In the genomic region with DNA sequence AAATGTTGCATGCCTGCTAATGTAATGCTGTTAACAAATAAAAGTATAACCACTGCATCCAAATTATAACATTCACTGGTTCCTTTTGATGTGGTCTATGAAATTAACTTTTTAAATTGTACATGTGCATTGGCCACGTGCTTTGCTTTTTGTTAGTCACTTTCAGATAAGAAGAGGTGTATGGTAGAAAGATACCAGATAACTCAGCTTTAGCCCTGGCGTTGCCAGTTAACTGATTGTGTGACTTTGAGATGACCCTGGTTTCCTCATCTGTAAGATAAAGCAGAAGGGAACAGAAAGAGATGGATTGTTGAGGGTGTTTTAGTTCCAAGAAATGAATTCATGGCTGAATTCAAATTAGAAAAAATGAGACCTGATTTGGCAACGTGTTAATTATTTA, we compare ENCODE assay signal across 15 cellular contexts. TPM values are rescaled to one million over a fixed set of nuclear protein-coding genes. Genes with fewer than 3 reads are reported as not detected.
DNase-seq lines count a peak whose midpoint lies in the region; ATAC-seq, FAIRE-seq and TF ChIP-seq lines count a peak whose summit lies in the region.
"Had no signal": no experiment of that assay in that cellular context is flagged by ENCODE, and none has a peak within 500 bp of the region (broad histone marks: within the 10 kb centered on the region; RNA-seq: fewer than 3 reads in every experiment).

No MANE protein-coding gene starts in this region.

- H3K79me2 ChIP-seq in H9 (ENCODE audit: insufficient read depth, low read length) (no peaks in the 10 kb centered on the region), K562 (ENCODE audit: control insufficient read depth, insufficient read depth, low read length) (peaks cover 23% of the 10 kb centered on the region; the same call in 2 of the 3 replicates)

- H4K20me1 ChIP-seq in H9 (ENCODE audit: control insufficient read depth, insufficient read depth, insufficient read length) (no peaks in the 10 kb centered on the region), K562 (replicated peaks; ENCODE audit: control insufficient read depth, insufficient read depth, low read length) (no peaks in the 10 kb centered on the region)

- H4K91ac ChIP-seq in H9 (ENCODE audit: insufficient read length, low read depth, low read length), result no peak overlapping the region

- H3K27ac ChIP-seq in H9 (ENCODE audit: insufficient read length, low read depth, low read length), result no peak overlapping the region
- peak overlapping the region; percentile 89; the same call in 2 of the 3 replicates for H3K27ac ChIP-seq in K562 (ENCODE audit: extremely low read depth, low read depth, low read length)
- H3K27ac ChIP-seq: KMS-11, RWPE1, SJCRH30 had no signal

- TF ChIP-seq CTCF in H9 (conservative IDR thresholded peaks at IDR 0.05) (no peak), K562 (IDR thresholded peaks at IDR 0.05 in 2 of 3, conservative IDR thresholded peaks at IDR 0.05 in 1 of 3; ENCODE audit: insufficient read depth in 2 of 3, low read depth in 1 of 3, low read length in 3 of 3) (no peak)

- no peaks in the 10 kb centered on the region for H3K9me3 ChIP-seq in H9 (ENCODE audit: control insufficient read depth, low read depth, low read length)
- H3K9me3 ChIP-seq in K562 (replicated peaks; ENCODE audit: control insufficient read depth, insufficient read depth, low read depth, low read length), result no peaks in the 10 kb centered on the region
- H3K9me3 ChIP-seq: BE2C, SJCRH30 had no signal

- H2AK5ac ChIP-seq in H9 (ENCODE audit: insufficient read length, low read length), result no peak overlapping the region

- H4K5ac ChIP-seq in H9 (ENCODE audit: insufficient read length, low read depth, low read length), result no peak overlapping the region

- no peak overlapping the region for H3K14ac ChIP-seq in H9 (ENCODE audit: insufficient read depth, low read length)

- H3K27ac Mint-ChIP-seq in H9, result no peak overlapping the region
- H3K27ac Mint-ChIP-seq in natural killer cell treated with Interleukin-12 subunit alpha and Interleukin-12 subunit beta and Interleukin-15 and Interleukin-18, amount 100 ng/mL, for 72 hours, result peak overlapping the region; percentile 89 to 94

- no peak overlapping the region for H2BK15ac ChIP-seq in H9 (ENCODE audit: low read depth, low read length)

- H2BK20ac ChIP-seq in H9 (ENCODE audit: low read depth, low read length, poor library complexity, severe bottlenecking), result no peak overlapping the region

- TF ChIP-seq RAD21 in K562 (CRISPR knock-in tag; conservative IDR thresholded peaks at IDR 0.05 in 1 of 2, IDR thresholded peaks at IDR 0.05 in 1 of 2), result no peak

- no peak overlapping the region for H4K8ac ChIP-seq in H9 (replicated peaks; ENCODE audit: insufficient read length, low read depth, low read length)

- no peak overlapping the region for H3K4me2 ChIP-seq in H9 (ENCODE audit: insufficient read depth, insufficient read length, low read length)
- peak overlapping the region; percentile 19 for H3K4me2 ChIP-seq in K562 (ENCODE audit: insufficient read depth, low read length)
- H3K4me2 ChIP-seq: KMS-11 had no signal

- no peak overlapping the region for H2BK120ac ChIP-seq in H9 (ENCODE audit: low read depth, low read length, poor library complexity, severe bottlenecking)

- no peaks in the 10 kb centered on the region for H3K36me3 ChIP-seq in K562 (ENCODE audit: control insufficient read depth, insufficient read depth, low read length)
- H3K36me3 ChIP-seq: BE2C, SJCRH30 had no signal

- DNase-seq in H9 (no peak), OCI-M1 (lab: John Stamatoyannopoulos, UW) (peak; percentile 57), K562 (ENCODE audit: extremely low read depth in 1 of 4, low spot score in 3 of 4) (peak in 3 of 4 experiments; percentile 24 to 75 (median 38))
- no peak for DNase-seq in natural killer cell treated with Interleukin-12 subunit alpha and Interleukin-12 subunit beta and Interleukin-15 and Interleukin-18, amount 100 ng/mL, for 72 hours (ENCODE audit: low spot score)
- DNase-seq in effector CD4-positive, alpha-beta T cell, result no peak
- DNase-seq: BE2C; CD8-positive, alpha-beta memory T cell; NCI-H1417 treated with DMSO at 0.1 percent for 48 hours; NCI-H2029 treated with DMSO at 0.1 percent for 48 hours; NCI-H524; SJCRH30 had no signal

- H3K4me1 ChIP-seq in H9 (ENCODE audit: insufficient read depth, low read length) (no peaks in the 10 kb centered on the region; the same call in 1 of the 2 replicates), K562 (replicated peaks in 1 of 2; ENCODE audit: control insufficient read depth in 2 of 2, insufficient read depth in 2 of 2, low read length in 2 of 2) (peaks cover 14 to 47% of the 10 kb centered on the region in 2 experiments)

- H3K9ac ChIP-seq in H9 (ENCODE audit: extremely low read depth, insufficient read length, low read length), result no peak overlapping the region
- H3K9ac ChIP-seq in K562 (ENCODE audit: insufficient read depth in 1 of 2, low read depth in 2 of 2, low read length in 2 of 2), result no peak overlapping the region; a peak in 1 of 4 replicates
- H3K9ac ChIP-seq: KMS-11 had no signal

- H3K36me3 Mint-ChIP-seq in H9 (ENCODE audit: insufficient read depth in 1 of 3, low read depth in 3 of 3), result no peaks in the 10 kb centered on the region
- no peaks in the 10 kb centered on the region for H3K36me3 Mint-ChIP-seq in natural killer cell treated with Interleukin-12 subunit alpha and Interleukin-12 subunit beta and Interleukin-15 and Interleukin-18, amount 100 ng/mL, for 72 hours

- H3K9me3 Mint-ChIP-seq in H9, result no peaks in the 10 kb centered on the region
- H3K9me3 Mint-ChIP-seq in natural killer cell treated with Interleukin-12 subunit alpha and Interleukin-12 subunit beta and Interleukin-15 and Interleukin-18, amount 100 ng/mL, for 72 hours, result no peaks in the 10 kb centered on the region
- H3K9me3 Mint-ChIP-seq: CD8-positive, alpha-beta memory T cell had no signal

- no peak for TF ChIP-seq POLR2A in K562 (conservative IDR thresholded peaks at IDR 0.05)

- FAIRE-seq in K562 (lab: Jason Lieb, UNC), result peak; percentile 11

- H2BK12ac ChIP-seq in H9 (ENCODE audit: insufficient read length, low read depth, low read length), result no peak overlapping the region

- no peak overlapping the region for H3K23ac ChIP-seq in H9 (ENCODE audit: insufficient read length, low read depth, low read length)

- CTCF ChIA-PET in K562 (lab: Yijun Ruan, JAX; ENCODE audit: low intra/inter-chr PET ratio), result no interaction called here

- no peaks in the 10 kb centered on the region for H3K27me3 Mint-ChIP-seq in H9 (ENCODE audit: low read depth)
- H3K27me3 Mint-ChIP-seq in natural killer cell treated with Interleukin-12 subunit alpha and Interleukin-12 subunit beta and Interleukin-15 and Interleukin-18, amount 100 ng/mL, for 72 hours, result no peaks in the 10 kb centered on the region
- H3K27me3 Mint-ChIP-seq: CD8-positive, alpha-beta memory T cell had no signal

- no peaks in the 10 kb centered on the region for H3K9me1 ChIP-seq in K562 (ENCODE audit: control insufficient read depth, insufficient read depth, low read length)

- no peak overlapping the region for H3K4me3 ChIP-seq in K562
- H3K4me3 ChIP-seq: SJCRH30 had no signal

- TF ChIP-seq EP300 in K562 (IDR thresholded peaks at IDR 0.05; ENCODE audit: low read length), result peak; percentile 86

- peaks cover 10% of the 10 kb centered on the region for H3K23me2 ChIP-seq in H9 (ENCODE audit: insufficient read length, low read depth, low read length, poor library complexity, severe bottlenecking)

- H3K79me1 ChIP-seq in H9 (ENCODE audit: insufficient read depth, low read depth, low read length, poor library complexity, severe bottlenecking), result no peaks in the 10 kb centered on the region

- H3K56ac ChIP-seq in H9 (ENCODE audit: insufficient read length, low read depth, low read length), result no peak overlapping the region

- ATAC-seq in K562, result no peak
- no peak for ATAC-seq in natural killer cell treated with Interleukin-12 subunit alpha and Interleukin-12 subunit beta and Interleukin-15 and Interleukin-18, amount 100 ng/mL, for 72 hours
- ATAC-seq in GM18868 (IDR thresholded peaks at IDR 0.05; ENCODE audit: unreplicated experiment), result no peak
- ATAC-seq in GM21381 (IDR thresholded peaks at IDR 0.05; ENCODE audit: unreplicated experiment), result no peak

- H2BK5ac ChIP-seq in H9 (ENCODE audit: insufficient read length, low read length), result no peak overlapping the region

- intact Hi-C loops in K562 (cut with micrococcal nuclease), result loop anchor here (5.0 kb wide), 1 partner anchor 54 kb away; no protein-coding TSS in a partner anchor

- no CpG with 5 or more reads among the region's 3 CpGs for WGBS in H9 (ENCODE audit: extremely low coverage, insufficient read length, low lambda C conversion rate)
- WGBS in K562 (ENCODE audit: insufficient coverage, low coverage, missing lambda C conversion rate), result 0% methylated on average over 3 of the region's 3 CpGs

- POLR2A ChIA-PET in K562 (lab: Yijun Ruan, JAX), result no interaction called here

- in situ Hi-C loops in K562 (cut with MboI), result no loop called here

- no peak overlapping the region for H3K18ac ChIP-seq in H9 (ENCODE audit: insufficient read length, low read depth, low read length)

- H3K27me3 ChIP-seq in H9 (ENCODE audit: insufficient read depth, low read length), result no peaks in the 10 kb centered on the region
- no peaks in the 10 kb centered on the region for H3K27me3 ChIP-seq in K562 (ENCODE audit: control insufficient read depth in 2 of 2, insufficient read depth in 2 of 2, low read length in 2 of 2)
- H3K27me3 ChIP-seq: BE2C, SJCRH30 had no signal

- no peak overlapping the region for H3K4me3 Mint-ChIP-seq in H9
- H3K4me3 Mint-ChIP-seq in natural killer cell treated with Interleukin-12 subunit alpha and Interleukin-12 subunit beta and Interleukin-15 and Interleukin-18, amount 100 ng/mL, for 72 hours, result no peak overlapping the region

- no peak overlapping the region for H2AFZ ChIP-seq in H9 (ENCODE audit: low read length)
- peak overlapping the region; percentile 90 for H2AFZ ChIP-seq in K562 (ENCODE audit: low read depth, low read length)

- H3K4ac ChIP-seq in H9 (ENCODE audit: low read depth, low read length), result no peak overlapping the region

- H3T11ph ChIP-seq in H9 (ENCODE audit: low read length), result peak overlapping the region; percentile 17

- H3K4me1 Mint-ChIP-seq in H9, result peaks cover 46 to 50% of the 10 kb centered on the region in 2 experiments
- H3K4me1 Mint-ChIP-seq in natural killer cell treated with Interleukin-12 subunit alpha and Interleukin-12 subunit beta and Interleukin-15 and Interleukin-18, amount 100 ng/mL, for 72 hours (ENCODE audit: low read depth in 2 of 2), result peaks cover 37 to 49% of the 10 kb centered on the region in 2 donors

- BruUV-seq in K562 (replicated peaks; lab: Mats Ljungman, UMichigan), result no TSS peak

RNA-seq across cellular contexts. Expression of gene TRDMT1, which starts 1.9 kb away (rescaled TPM):
- total RNA-seq in H9 (2021), result 18.8 and 20.2 TPM in 2 replicates
- total RNA-seq in K562 (2011; cell fraction: chromatin; rRNA removed; ENCODE audit: low replicate concordance), result 5.7 and 18.9 TPM in 2 replicates
- total RNA-seq in K562 (2011; cell fraction: nucleolus; rRNA removed), result 2.3 and 4.5 TPM in 2 replicates
- total RNA-seq in K562 (2011; cell fraction: nucleoplasm; rRNA removed), result 10.6 and 14.4 TPM in 2 replicates
- 5.6 and 6.9 TPM in 2 replicates for total RNA-seq in K562 (2014; rRNA removed)
- 10.5 and 10.7 TPM in 2 replicates for total RNA-seq in K562 (2014; rRNA removed; fragmentation: Illumina TruSeq; extraction: Trizol)
- total RNA-seq in K562 (2015; rRNA removed; fragmentation: Illumina TruSeq; extraction: Trizol), result 5.6 and 7.0 TPM in 2 replicates
- 9.1 and 10.2 TPM in 2 replicates for total RNA-seq in K562 (2021)
- polyA plus RNA-seq in K562 (2011; rRNA removed), result 6.9 and 12.6 TPM in 2 replicates
- 1.8 and 2.4 TPM in 2 replicates for polyA plus RNA-seq in K562 (2011; cell fraction: cytosol; rRNA removed)
- polyA plus RNA-seq in K562 (2011; cell fraction: nucleus; rRNA removed), result 5.4 and 6.7 TPM in 2 replicates
- 4.1 and 6.4 TPM in 2 replicates for polyA plus RNA-seq in K562 (2012)
- 6.5 and 9.6 TPM in 2 replicates for polyA plus RNA-seq in K562 (2014; fragmentation: Illumina TruSeq; extraction: Trizol)
- 1 to 10 TPM; 8.7 to 9.3 TPM for polyA plus RNA-seq in K562 (2014; fragmentation: Nextera tagmentation; extraction: Ambion mirVana)
- 5.4 and 6.2 TPM in 2 replicates for polyA plus RNA-seq in K562 (2014; rRNA removed)
- polyA minus RNA-seq in K562 (2011; rRNA and poly(A)+ RNA removed), result 10.9 and 12.3 TPM in 2 replicates
- polyA minus RNA-seq in K562 (2011; cell fraction: cytosol; rRNA and poly(A)+ RNA removed), result 4.1 and 7.2 TPM in 2 replicates
- 7.5 and 12.0 TPM in 2 replicates for polyA minus RNA-seq in K562 (2011; cell fraction: nucleus; rRNA and poly(A)+ RNA removed)
- total RNA-seq in natural killer cell treated with Interleukin-12 subunit alpha and Interleukin-12 subunit beta and Interleukin-15 and Interleukin-18, amount 100 ng/mL, for 72 hours, result 10 to 100 TPM in 1 of 2 donors, 1 to 10 TPM in 1; 8.1 to 15.2 TPM

RNA-seq across cellular contexts. Expression of gene VIM, which starts 24.6 kb away (rescaled TPM):
- 232 and 240 TPM in 2 replicates for total RNA-seq in H9 (2021)
- total RNA-seq in K562 (2011; cell fraction: chromatin; rRNA removed; ENCODE audit: low replicate concordance), result 119 and 160 TPM in 2 replicates
- 119 and 169 TPM in 2 replicates for total RNA-seq in K562 (2011; cell fraction: nucleolus; rRNA removed)
- total RNA-seq in K562 (2011; cell fraction: nucleoplasm; rRNA removed), result 116 and 178 TPM in 2 replicates
- total RNA-seq in K562 (2014; rRNA removed), result 604 and 655 TPM in 2 replicates
- 264 and 301 TPM in 2 replicates for total RNA-seq in K562 (2014; rRNA removed; fragmentation: Illumina TruSeq; extraction: Trizol)
- total RNA-seq in K562 (2015; rRNA removed; fragmentation: Illumina TruSeq; extraction: Trizol), result 441 and 490 TPM in 2 replicates
- 571 and 621 TPM in 2 replicates for total RNA-seq in K562 (2021)
- polyA plus RNA-seq in K562 (2011; rRNA removed), result 300 and 518 TPM in 2 replicates
- 296 and 577 TPM in 2 replicates for polyA plus RNA-seq in K562 (2011; cell fraction: cytosol; rRNA removed)
- polyA plus RNA-seq in K562 (2011; cell fraction: nucleus; rRNA removed), result 267 and 332 TPM in 2 replicates
- 869 and 1,478 TPM in 2 replicates for polyA plus RNA-seq in K562 (2012)
- polyA plus RNA-seq in K562 (2014; fragmentation: Illumina TruSeq; extraction: Trizol), result 458 and 481 TPM in 2 replicates
- polyA plus RNA-seq in K562 (2014; fragmentation: Nextera tagmentation; extraction: Ambion mirVana), result 100 to 1,000 TPM in 1 of 2 experiments, 10 to 100 TPM in 1; 86.0 to 123 TPM
- 275 and 383 TPM in 2 replicates for polyA plus RNA-seq in K562 (2014; rRNA removed)
- 448 and 611 TPM in 2 replicates for polyA minus RNA-seq in K562 (2011; rRNA and poly(A)+ RNA removed)
- polyA minus RNA-seq in K562 (2011; cell fraction: cytosol; rRNA and poly(A)+ RNA removed), result 361 and 458 TPM in 2 replicates
- 168 and 199 TPM in 2 replicates for polyA minus RNA-seq in K562 (2011; cell fraction: nucleus; rRNA and poly(A)+ RNA removed)
- total RNA-seq in natural killer cell treated with Interleukin-12 subunit alpha and Interleukin-12 subunit beta and Interleukin-15 and Interleukin-18, amount 100 ng/mL, for 72 hours, result 100 to 1,000 TPM; 587 to 647 TPM

Comparison
In these comparisons a context has a peak if more than half of its experiments do, and no peak if none do; other contexts are left out.
1. DNase-seq: peak in OCI-M1 (single experiment) and K562 (3 of 4); none in H9 (single experiment), natural killer cell treated with Interleukin-12 subunit alpha and Interleukin-12 subunit beta and Interleukin-15 and Interleukin-18, amount 100 ng/mL, for 72 hours (single experiment) and effector CD4-positive, alpha-beta T cell (single experiment).
2. H3K27ac Mint-ChIP-seq: peak in natural killer cell treated with Interleukin-12 subunit alpha and Interleukin-12 subunit beta and Interleukin-15 and Interleukin-18, amount 100 ng/mL, for 72 hours (2 of 2); none in H9 (0 of 3).